In the genomic region with DNA sequence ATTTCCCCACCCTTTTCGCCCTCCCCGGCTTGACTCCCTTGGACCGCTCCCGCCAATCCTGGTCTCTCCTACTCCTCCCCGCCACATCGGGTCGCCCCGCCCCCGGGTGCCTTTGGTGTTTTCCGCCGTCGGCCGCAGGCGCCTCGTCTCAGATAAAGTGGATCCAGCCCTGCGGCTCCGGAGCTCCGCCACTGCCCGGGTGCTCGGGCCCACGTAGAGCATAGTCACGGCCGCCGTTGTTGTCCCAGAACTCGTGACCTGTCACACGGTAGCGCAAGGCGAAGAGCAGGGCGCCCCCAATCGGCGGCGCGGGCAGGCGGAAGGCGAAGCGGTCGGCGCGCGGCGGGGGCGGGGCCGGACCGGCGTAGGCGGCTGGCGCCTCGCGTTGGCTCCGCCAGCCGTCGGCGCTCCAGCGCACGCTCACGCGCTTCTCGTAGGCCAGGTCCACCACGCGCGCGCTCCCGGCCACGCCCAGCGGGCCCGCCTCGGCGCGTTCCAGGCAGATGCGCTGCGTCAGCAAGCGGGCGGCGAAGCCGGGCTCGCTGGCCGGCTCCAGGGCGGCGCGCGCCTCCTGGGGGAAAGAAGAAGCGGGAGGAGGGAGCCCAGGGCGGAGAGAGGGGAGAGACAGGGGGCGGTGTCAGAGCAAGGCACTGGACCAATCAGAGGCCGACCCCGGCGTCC, we compare ENCODE assay signal across 8 cellular contexts. TPM values are rescaled to one million over a fixed set of nuclear protein-coding genes. Genes with fewer than 3 reads are reported as not detected.
A peak's percentile ranks its signal among the peaks of the same experiment; 100 is the strongest.
DNase-seq lines count a peak whose midpoint lies in the region; ATAC-seq and TF ChIP-seq lines count a peak whose summit lies in the region.

No MANE protein-coding gene starts in this region.

- H3K27ac Mint-ChIP-seq in H9, result peak overlapping the region; percentile 86 to 97 (median 96); a peak in 5 of 7 replicates

- H4K20me1 ChIP-seq in H9 (ENCODE audit: control insufficient read depth, insufficient read depth, insufficient read length), result no peaks in the 10 kb centered on the region
- peaks cover 10% of the 10 kb centered on the region for H4K20me1 ChIP-seq in Loucy (ENCODE audit: insufficient read depth, low read length, poor library complexity, severe bottlenecking)

- H3K9ac ChIP-seq in H9 (ENCODE audit: extremely low read depth, insufficient read length, low read length) (peak overlapping the region; percentile 33), Loucy (ENCODE audit: low read depth, low read length, poor library complexity, severe bottlenecking) (peak overlapping the region; percentile 97)

- no peaks in the 10 kb centered on the region for H3K9me2 ChIP-seq in Loucy (replicated peaks; ENCODE audit: low read depth, low read length)

- no peaks in the 10 kb centered on the region for H3K79me1 ChIP-seq in H9 (ENCODE audit: insufficient read depth, low read depth, low read length, poor library complexity, severe bottlenecking)

- peak; percentile 82 for ATAC-seq in RWPE2 (ENCODE audit: low read depth)

- H3F3A ChIP-seq in Loucy (ENCODE audit: low read depth), result no peaks in the 10 kb centered on the region

- peak overlapping the region; percentile 88 for H3K4me2 ChIP-seq in H9 (ENCODE audit: insufficient read depth, insufficient read length, low read length)
- peak overlapping the region; percentile 83 for H3K4me2 ChIP-seq in Loucy (ENCODE audit: low read depth, low read length, poor library complexity, severe bottlenecking)

- no peak overlapping the region for H2AFZ ChIP-seq in H9 (ENCODE audit: low read length)
- peak overlapping the region; percentile 97 for H2AFZ ChIP-seq in Loucy (ENCODE audit: low read length)
- H2AFZ ChIP-seq in neuron (ENCODE audit: low read depth, low read length), result peak overlapping the region; percentile 84

- WGBS in H9 (ENCODE audit: extremely low coverage, insufficient read length, low lambda C conversion rate), result no CpG with 5 or more reads among the region's 87 CpGs

- H2BK120ac ChIP-seq in H9 (ENCODE audit: low read depth, low read length, poor library complexity, severe bottlenecking), result no peak overlapping the region

- H2BK20ac ChIP-seq in H9 (ENCODE audit: low read depth, low read length, poor library complexity, severe bottlenecking), result no peak overlapping the region

- H3K56ac ChIP-seq in H9 (ENCODE audit: insufficient read length, low read depth, low read length), result no peak overlapping the region

- 0 out of 2 replicates have a peak overlapping the region, but pooled peaks have one; percentile 41 for H3K14ac ChIP-seq in H9 (ENCODE audit: insufficient read depth, low read length)

- H3K23me2 ChIP-seq in H9 (ENCODE audit: insufficient read length, low read depth, low read length, poor library complexity, severe bottlenecking), result peaks cover 19% of the 10 kb centered on the region

- H4K91ac ChIP-seq in H9 (ENCODE audit: insufficient read length, low read depth, low read length), result no peak overlapping the region

- peaks cover 0 to 10% (median 0%) of the 10 kb centered on the region in 3 experiments; a peak in 1 of 7 replicates for H3K36me3 Mint-ChIP-seq in H9 (ENCODE audit: insufficient read depth in 1 of 3, low read depth in 3 of 3)

- H3K4me3 ChIP-seq in Loucy (ENCODE audit: low read length, poor library complexity, severe bottlenecking) (peak overlapping the region; percentile 94), RWPE2 (ENCODE audit: severe bottlenecking) (peak overlapping the region; percentile 68), foreskin fibroblast (ENCODE audit: low read depth in 1 of 2, low read length in 2 of 2) (peak overlapping the region; percentile 67 to 87), neuron (ENCODE audit: low read length) (peak overlapping the region; percentile 60)

- no peak overlapping the region for H4K8ac ChIP-seq in H9 (replicated peaks; ENCODE audit: insufficient read length, low read depth, low read length)

- no peak overlapping the region for H2BK12ac ChIP-seq in H9 (ENCODE audit: insufficient read length, low read depth, low read length)

- DNase-seq in GDM1 (lab: John Stamatoyannopoulos, UW) (peak; percentile 100), H9 (peak; percentile 97), RWPE2 (ENCODE audit: low spot score) (peak; percentile 99), activated gamma-delta T cell (lab: John Stamatoyannopoulos, UW) (peak; percentile 97), foreskin fibroblast (peak; percentile 100), stromal cell of bone marrow (ENCODE audit: low read depth) (peak; percentile 97)

- peaks cover 16 to 24% of the 10 kb centered on the region in 2 experiments for H3K4me1 Mint-ChIP-seq in H9

- H3K4me1 ChIP-seq in H9 (ENCODE audit: insufficient read depth, low read length) (no peaks in the 10 kb centered on the region), Loucy (ENCODE audit: insufficient read depth, low read length, poor library complexity, severe bottlenecking) (peaks cover 23% of the 10 kb centered on the region), RWPE2 (ENCODE audit: insufficient read depth, poor library complexity, severe bottlenecking) (peaks cover 12% of the 10 kb centered on the region), neuron (ENCODE audit: insufficient read depth, low read length) (peaks cover 26% of the 10 kb centered on the region)

- no peak overlapping the region for H3K18ac ChIP-seq in H9 (ENCODE audit: insufficient read length, low read depth, low read length)

- no peaks in the 10 kb centered on the region for H3K79me2 ChIP-seq in H9 (ENCODE audit: insufficient read depth, low read length)
- peaks cover 38% of the 10 kb centered on the region for H3K79me2 ChIP-seq in Loucy (ENCODE audit: insufficient read depth, low read length)

- no peak overlapping the region for H3K23ac ChIP-seq in H9 (ENCODE audit: insufficient read length, low read depth, low read length)

- no peak overlapping the region for H4K5ac ChIP-seq in H9 (ENCODE audit: insufficient read length, low read depth, low read length)

- peaks cover 63% of the 10 kb centered on the region for H3K27me3 Mint-ChIP-seq in H9 (ENCODE audit: low read depth)

- no peak overlapping the region for H2BK15ac ChIP-seq in H9 (ENCODE audit: low read depth, low read length)

- H3K36me3 ChIP-seq in Loucy (ENCODE audit: insufficient read depth, low read length) (peaks cover 13% of the 10 kb centered on the region; the same call in 1 of the 2 replicates), RWPE2 (ENCODE audit: low read depth) (no peaks in the 10 kb centered on the region), neuron (ENCODE audit: insufficient read depth, low read length) (peaks cover 9% of the 10 kb centered on the region)

- no peak overlapping the region for H2AK5ac ChIP-seq in H9 (ENCODE audit: insufficient read length, low read length)

- H3K27me3 ChIP-seq in H9 (ENCODE audit: insufficient read depth, low read length), result peaks cover 13% of the 10 kb centered on the region
- H3K27me3 ChIP-seq in Loucy (ENCODE audit: insufficient read depth, low read length, poor library complexity, severe bottlenecking), result no peaks in the 10 kb centered on the region
- no peaks in the 10 kb centered on the region for H3K27me3 ChIP-seq in RWPE2 (ENCODE audit: insufficient read depth, poor library complexity, severe bottlenecking)
- no peaks in the 10 kb centered on the region for H3K27me3 ChIP-seq in neuron (ENCODE audit: insufficient read depth, low read length)

- H3K4me3 Mint-ChIP-seq in H9, result peak overlapping the region; percentile 84 to 89

- H3K4ac ChIP-seq in H9 (ENCODE audit: low read depth, low read length), result no peak overlapping the region

- H3K9me3 ChIP-seq in H9 (ENCODE audit: control insufficient read depth, low read depth, low read length) (no peaks in the 10 kb centered on the region), Loucy (ENCODE audit: insufficient read depth, low read depth, low read length) (no peaks in the 10 kb centered on the region), RWPE2 (ENCODE audit: severe bottlenecking) (no peaks in the 10 kb centered on the region), neuron (ENCODE audit: low read length) (no peaks in the 10 kb centered on the region)

- TF ChIP-seq CTCF in H9 (conservative IDR thresholded peaks at IDR 0.05) (peak; percentile 80), Loucy (conservative IDR thresholded peaks at IDR 0.05; ENCODE audit: low read length) (peak; percentile 60), RWPE2 (IDR thresholded peaks at IDR 0.05; ENCODE audit: poor library complexity, severe bottlenecking) (peak; percentile 99), foreskin fibroblast (IDR thresholded peaks at IDR 0.05; ENCODE audit: low read depth, low read length) (peak; percentile 52)

- H2BK5ac ChIP-seq in H9 (ENCODE audit: insufficient read length, low read length), result no peak overlapping the region

- H3T11ph ChIP-seq in H9 (ENCODE audit: low read length), result no peak overlapping the region

- H3K27ac ChIP-seq in H9 (ENCODE audit: insufficient read length, low read depth, low read length) (no peak overlapping the region), RWPE2 (ENCODE audit: poor library complexity, severe bottlenecking) (peak overlapping the region; percentile 73)

- no peaks in the 10 kb centered on the region for H3K9me3 Mint-ChIP-seq in H9

RNA-seq across cellular contexts. Expression of a gene that starts 1.2 kb away (rescaled TPM):
- total RNA-seq in H9 (2021), result 2.6 and 3.9 TPM in 2 replicates

RNA-seq across cellular contexts. Expression of a gene that starts 5.2 kb away (rescaled TPM):
- total RNA-seq in H9 (2021), result 8.4 and 8.8 TPM in 2 replicates

RNA-seq across cellular contexts. Expression of a gene that starts 15.5 kb away (rescaled TPM):
- total RNA-seq in H9 (2021), result 6.2 and 6.5 TPM in 2 replicates

RNA-seq across cellular contexts. Expression of a gene that starts 19.8 kb away (rescaled TPM):
- total RNA-seq in H9 (2021), result 331 and 333 TPM in 2 replicates

RNA-seq across cellular contexts. Expression of a gene that starts 51.3 kb away (rescaled TPM):
- total RNA-seq in H9 (2021), result 33.0 and 34.0 TPM in 2 replicates
